In genomic region chr1:10753279-10753678, GRCh38 we compare ENCODE assay signal across 22 cellular contexts. TPM values are rescaled to one million over a fixed set of nuclear protein-coding genes. Genes with fewer than 3 reads are reported as not detected.
A peak's percentile ranks its signal among the peaks of the same experiment; 100 is the strongest.
DNase-seq lines count a peak whose midpoint lies in the region; ATAC-seq, FAIRE-seq and TF ChIP-seq lines count a peak whose summit lies in the region.
"Had no signal": no experiment of that assay in that cellular context is flagged by ENCODE, and none has a peak within 500 bp of the region (broad histone marks: within the 10 kb centered on the region; RNA-seq: fewer than 3 reads in every experiment).

No MANE protein-coding gene starts in this region.

- H3K4me3 ChIP-seq in SK-N-SH (ENCODE audit: low read depth in 2 of 2, low read length in 1 of 2) (no peak overlapping the region), endodermal cell (ENCODE audit: low read length) (no peak overlapping the region), retinal pigment epithelial cell (ENCODE audit: low read length) (no peak overlapping the region)
- H3K4me3 ChIP-seq: A549, pancreas, SK-N-MC, skin epidermis had no signal

- peaks cover 0 to 28% of the 10 kb centered on the region in 2 experiments; a peak in 1 of 4 replicates for H3K4me1 ChIP-seq in SK-N-SH (ENCODE audit: control insufficient read depth in 1 of 2, insufficient read depth in 2 of 2, low read depth in 1 of 2, low read length in 1 of 2)
- H3K4me1 ChIP-seq in endodermal cell (ENCODE audit: control insufficient read depth, insufficient read depth, low read length) = no peaks in the 10 kb centered on the region
- H3K4me1 ChIP-seq: A549, pancreas had no signal

- TF ChIP-seq CTCF in SK-N-SH (IDR thresholded peaks at IDR 0.05) (no peak), endodermal cell (conservative IDR thresholded peaks at IDR 0.05) (peak; percentile 64), retinal pigment epithelial cell (conservative IDR thresholded peaks at IDR 0.05; ENCODE audit: low read depth, low read length) (peak; percentile 1), GM10248 (IDR thresholded peaks at IDR 0.05; ENCODE audit: control extremely low read depth, extremely low read depth, low read depth, missing control alignments) (no peak)

- H3K4me3 Mint-ChIP-seq in endodermal cell = no peak overlapping the region
- H3K4me3 Mint-ChIP-seq: activated CD4-positive, alpha-beta memory T cell treated with anti-CD3 and anti-CD28 coated beads, Interleukin-2, amount 10 ng/mL, durations not matched to agents 7 days and 5 days had no signal

- peak overlapping the region; percentile 39 for H3K27ac Mint-ChIP-seq in endodermal cell
- H3K27ac Mint-ChIP-seq: activated CD4-positive, alpha-beta memory T cell treated with anti-CD3 and anti-CD28 coated beads, Interleukin-2, amount 10 ng/mL, durations not matched to agents 7 days and 5 days had no signal

- no peaks in the 10 kb centered on the region for H3K36me3 Mint-ChIP-seq in endodermal cell (ENCODE audit: low read depth)

- no peaks in the 10 kb centered on the region for H3K9me2 ChIP-seq in SK-N-SH

- H3K9ac ChIP-seq in SK-N-SH (no peak overlapping the region), endodermal cell (ENCODE audit: extremely low read depth, low read length, poor library complexity, severe bottlenecking) (no peak overlapping the region)

- no peaks in the 10 kb centered on the region for H3K36me3 ChIP-seq in SK-N-SH (replicated peaks in 1 of 2; ENCODE audit: control insufficient read depth in 1 of 2, insufficient read depth in 2 of 2, low read length in 1 of 2)
- H3K36me3 ChIP-seq in endodermal cell (ENCODE audit: control insufficient read depth, insufficient read depth, low read length) = no peaks in the 10 kb centered on the region
- H3K36me3 ChIP-seq: pancreas had no signal

- no peak for TF ChIP-seq RAD21 in SK-N-SH (IDR thresholded peaks at IDR 0.05; ENCODE audit: low read length)

- H3K9me3 ChIP-seq in SK-N-SH (no peaks in the 10 kb centered on the region), endodermal cell (ENCODE audit: control insufficient read depth, low read length) (no peaks in the 10 kb centered on the region)
- H3K9me3 ChIP-seq: A549, pancreas had no signal

- no peaks in the 10 kb centered on the region for H3K9me3 Mint-ChIP-seq in endodermal cell
- H3K9me3 Mint-ChIP-seq: activated CD4-positive, alpha-beta memory T cell treated with anti-CD3 and anti-CD28 coated beads, Interleukin-2, amount 10 ng/mL, durations not matched to agents 7 days and 5 days had no signal

- no peaks in the 10 kb centered on the region for H3K79me2 ChIP-seq in SK-N-SH (ENCODE audit: insufficient read depth)

- WGBS in SK-N-SH (ENCODE audit: low lambda C conversion rate) = 82% methylated on average over 11 of the region's 11 CpGs
- WGBS in endodermal cell (ENCODE audit: insufficient coverage in 1 of 2, insufficient read length in 1 of 2), 2 experiments = 80 to 87% methylated on average over 11 of the region's 11 CpGs

- H2AFZ ChIP-seq in SK-N-SH (ENCODE audit: low read depth) = no peak overlapping the region

- peak; percentile 60 for DNase-seq in SK-N-SH
- peak; percentile 17 for DNase-seq in HTR-8/SVneo (ENCODE audit: insufficient read length, low spot score)
- peak; percentile 66 for DNase-seq in endodermal cell
- DNase-seq in retinal pigment epithelial cell (ENCODE audit: low read depth) = no peak
- no peak for DNase-seq in GM10248 (ENCODE audit: extremely low spot score)
- DNase-seq: activated CD4-positive, alpha-beta memory T cell treated with anti-CD3 and anti-CD28 coated beads, Interleukin-2, amount 10 ng/mL, durations not matched to agents 7 days and 5 days; amniotic stem cell; Karpas-422; left ventricle myocardium superior; NCI-H1417 treated with DMSO at 0.1 percent for 48 hours; NCI-H510A; PC-3; stimulated activated naive CD4-positive, alpha-beta T cell treated with Interleukin-2 at 50 U/mL for 16 hours had no signal

- H3K27me3 ChIP-seq in SK-N-SH (ENCODE audit: insufficient read depth) (no peaks in the 10 kb centered on the region), endodermal cell (ENCODE audit: control insufficient read depth, insufficient read depth, low read length, poor library complexity, severe bottlenecking) (no peaks in the 10 kb centered on the region)
- H3K27me3 ChIP-seq: pancreas had no signal

- H3F3A ChIP-seq in SK-N-SH (replicated peaks; ENCODE audit: insufficient read depth) = no peaks in the 10 kb centered on the region

- no peak for FAIRE-seq in HTR-8/SVneo (lab: Jason Lieb, UNC)
- FAIRE-seq: A549, endometrium, pancreas had no signal

- TF ChIP-seq EP300 in SK-N-SH (IDR thresholded peaks at IDR 0.05; ENCODE audit: borderline replicate concordance in 1 of 2, low read depth in 1 of 2, low read length in 1 of 2) = no peak

- H3K27ac ChIP-seq in SK-N-SH (ENCODE audit: low read depth in 2 of 2, low read length in 1 of 2) = no peak overlapping the region
- no peak overlapping the region for H3K27ac ChIP-seq in endodermal cell (ENCODE audit: low read depth, low read length)
- H3K27ac ChIP-seq: A549, C4-2B, pancreas, SK-N-MC, skin epidermis had no signal

- H3K27me3 Mint-ChIP-seq in endodermal cell (ENCODE audit: insufficient read depth) = peaks cover 2% of the 10 kb centered on the region

- no peaks in the 10 kb centered on the region for H4K20me1 ChIP-seq in SK-N-SH (ENCODE audit: insufficient read depth)

- no peak overlapping the region for H3K4me2 ChIP-seq in SK-N-SH
- H3K4me2 ChIP-seq: A549 had no signal

- ATAC-seq in SK-N-SH treated with all-trans-retinoic acid at 6 μM for 48 hours (no peak), HG02970 (IDR thresholded peaks at IDR 0.05; ENCODE audit: low FRiP score, unreplicated experiment) (no peak), GM18502 (IDR thresholded peaks at IDR 0.05; ENCODE audit: poor library complexity, unreplicated experiment) (no peak)
- ATAC-seq: A549, left ventricle myocardium superior, PC-3 had no signal

- H3K4me1 Mint-ChIP-seq in endodermal cell = peaks cover 13% of the 10 kb centered on the region

- CTCF ChIA-PET in SK-N-SH (lab: Yijun Ruan, JAX) = interaction anchor here (0.9 to 1.0 kb wide), 2 partner anchors 9 to 113 kb away, joined by 3 to 4 read pairs; no protein-coding TSS in a partner anchor
- CTCF ChIA-PET in GM10248 (lab: Yijun Ruan, JAX) = no interaction called here

- POLR2A ChIA-PET in SK-N-SH (lab: Yijun Ruan, JAX) = no interaction called here
- POLR2A ChIA-PET in GM10248 (lab: Yijun Ruan, JAX) = no interaction called here

TF ChIP-seq in SK-N-SH, 30 proteins besides CTCF, POLR2A, EP300 and RAD21 (continues in another document):
- TF ChIP-seq CHD2 (IDR thresholded peaks at IDR 0.05; ENCODE audit: low read length, partially characterized antibody) (no peak), USF2 (IDR thresholded peaks at IDR 0.05; ENCODE audit: borderline replicate concordance, low read depth, low read length) (no peak), SIN3A (IDR thresholded peaks at IDR 0.05; ENCODE audit: borderline replicate concordance, low read depth, low read length) (no peak), NFIC (IDR thresholded peaks at IDR 0.05; ENCODE audit: borderline replicate concordance) (no peak), MXI1 (IDR thresholded peaks at IDR 0.05; ENCODE audit: low read depth, low read length) (no peak), FOXM1 (IDR thresholded peaks at IDR 0.05; ENCODE audit: low read depth) (no peak)

TF ChIP-seq in SK-N-SH treated with all-trans-retinoic acid at 6 μM for 48 hours, 23 proteins besides CTCF, POLR2A, EP300 and RAD21 (continues in another document):
- TF ChIP-seq PATZ1 (CRISPR knock-in tag; IDR thresholded peaks at IDR 0.05; ENCODE audit: borderline replicate concordance) (no peak), SNAI2 (CRISPR knock-in tag; IDR thresholded peaks at IDR 0.05) (no peak), RARB (CRISPR knock-in tag; IDR thresholded peaks at IDR 0.05) (no peak), TSHZ2 (CRISPR knock-in tag; IDR thresholded peaks at IDR 0.05) (no peak), GLIS3 (CRISPR knock-in tag; IDR thresholded peaks at IDR 0.05) (no peak)

RNA-seq across cellular contexts. Expression of gene CASZ1, which starts 43.2 kb away (rescaled TPM):
- 0.37 and 0.51 TPM in 2 replicates for polyA plus RNA-seq in SK-N-SH (2012; rRNA removed)
- polyA plus RNA-seq in SK-N-SH (2012; cell fraction: cytosol; rRNA removed) = 0.21 and 0.41 TPM in 2 replicates
- 1.0 and 1.4 TPM in 2 replicates for polyA plus RNA-seq in SK-N-SH (2012; cell fraction: nucleus; rRNA removed)
- 1 to 10 TPM; 3.5 to 5.9 TPM for total RNA-seq in endodermal cell
- 38.8 TPM for polyA plus RNA-seq in endodermal cell (2013, experiment 1 of 2)
- 32.1 TPM for polyA plus RNA-seq in endodermal cell (2013, experiment 2 of 2)

Comparison
In these comparisons a context has a peak if more than half of its experiments do, and no peak if none do; other contexts are left out.
1. DNase-seq: peak in SK-N-SH (single experiment), HTR-8/SVneo (single experiment) and endodermal cell (single experiment); none in retinal pigment epithelial cell (single experiment) and GM10248 (single experiment).
2. CTCF ChIP-seq: peak in endodermal cell (single experiment) and retinal pigment epithelial cell (single experiment); none in SK-N-SH (single experiment) and GM10248 (single experiment).